1 cellular context compared by ENCODE assay signal in the genomic region with DNA sequence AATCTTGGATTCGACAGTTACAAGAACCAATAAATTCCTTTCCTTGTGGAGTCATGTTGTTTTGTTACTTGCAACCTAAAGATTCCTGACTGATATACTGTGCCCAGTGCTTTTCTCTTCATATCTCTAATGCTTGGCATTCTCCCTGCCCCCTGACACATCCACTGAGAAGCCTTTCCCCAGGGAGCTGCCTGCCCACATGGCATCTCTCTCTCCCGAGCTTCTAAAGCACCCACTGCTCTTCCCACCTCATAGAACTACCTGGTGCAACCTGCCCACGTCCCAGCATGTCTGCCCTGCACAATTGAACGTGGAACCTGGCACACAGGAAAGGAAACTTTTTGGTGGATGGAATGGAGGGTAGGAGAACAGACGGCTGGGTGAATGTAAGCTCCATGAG.
TF ChIP-seq lines count a peak whose summit lies in the region.

No MANE protein-coding gene starts in this region.

TF ChIP-seq in SK-N-SH treated with all-trans-retinoic acid at 6 μM for 48 hours, 23 proteins besides CTCF, POLR2A, EP300 and RAD21 (continued from another document):
- TF ChIP-seq OSR1 (CRISPR knock-in tag; IDR thresholded peaks at IDR 0.05), result no peak
- no peak for TF ChIP-seq ZFP30 (CRISPR knock-in tag; IDR thresholded peaks at IDR 0.05)
- TF ChIP-seq, protein P1, sequence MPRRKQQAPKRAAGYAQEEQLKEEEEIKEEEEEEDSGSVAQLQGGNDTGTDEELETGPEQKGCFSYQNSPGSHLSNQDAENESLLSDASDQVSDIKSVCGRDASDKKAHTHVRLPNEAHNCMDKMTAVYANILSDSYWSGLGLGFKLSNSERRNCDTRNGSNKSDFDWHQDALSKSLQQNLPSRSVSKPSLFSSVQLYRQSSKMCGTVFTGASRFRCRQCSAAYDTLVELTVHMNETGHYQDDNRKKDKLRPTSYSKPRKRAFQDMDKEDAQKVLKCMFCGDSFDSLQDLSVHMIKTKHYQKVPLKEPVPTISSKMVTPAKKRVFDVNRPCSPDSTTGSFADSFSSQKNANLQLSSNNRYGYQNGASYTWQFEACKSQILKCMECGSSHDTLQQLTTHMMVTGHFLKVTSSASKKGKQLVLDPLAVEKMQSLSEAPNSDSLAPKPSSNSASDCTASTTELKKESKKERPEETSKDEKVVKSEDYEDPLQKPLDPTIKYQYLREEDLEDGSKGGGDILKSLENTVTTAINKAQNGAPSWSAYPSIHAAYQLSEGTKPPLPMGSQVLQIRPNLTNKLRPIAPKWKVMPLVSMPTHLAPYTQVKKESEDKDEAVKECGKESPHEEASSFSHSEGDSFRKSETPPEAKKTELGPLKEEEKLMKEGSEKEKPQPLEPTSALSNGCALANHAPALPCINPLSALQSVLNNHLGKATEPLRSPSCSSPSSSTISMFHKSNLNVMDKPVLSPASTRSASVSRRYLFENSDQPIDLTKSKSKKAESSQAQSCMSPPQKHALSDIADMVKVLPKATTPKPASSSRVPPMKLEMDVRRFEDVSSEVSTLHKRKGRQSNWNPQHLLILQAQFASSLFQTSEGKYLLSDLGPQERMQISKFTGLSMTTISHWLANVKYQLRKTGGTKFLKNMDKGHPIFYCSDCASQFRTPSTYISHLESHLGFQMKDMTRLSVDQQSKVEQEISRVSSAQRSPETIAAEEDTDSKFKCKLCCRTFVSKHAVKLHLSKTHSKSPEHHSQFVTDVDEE (CRISPR knock-in tag; IDR thresholded peaks at IDR 0.05), result no peak
- TF ChIP-seq ISL1 (CRISPR knock-in tag; IDR thresholded peaks at IDR 0.05), result no peak
- no peak for TF ChIP-seq BACH2 (CRISPR knock-in tag; IDR thresholded peaks at IDR 0.05; ENCODE audit: borderline replicate concordance)
- TF ChIP-seq ESRRG (CRISPR knock-in tag; IDR thresholded peaks at IDR 0.05), result no peak
- TF ChIP-seq ZC3H10 (CRISPR knock-in tag; IDR thresholded peaks at IDR 0.05), result no peak
- no peak for TF ChIP-seq ZNF8 (CRISPR knock-in tag; IDR thresholded peaks at IDR 0.05)
- TF ChIP-seq ARNTL (CRISPR knock-in tag; IDR thresholded peaks at IDR 0.05; ENCODE audit: borderline replicate concordance, low read depth), result no peak
- TF ChIP-seq, protein P2, sequence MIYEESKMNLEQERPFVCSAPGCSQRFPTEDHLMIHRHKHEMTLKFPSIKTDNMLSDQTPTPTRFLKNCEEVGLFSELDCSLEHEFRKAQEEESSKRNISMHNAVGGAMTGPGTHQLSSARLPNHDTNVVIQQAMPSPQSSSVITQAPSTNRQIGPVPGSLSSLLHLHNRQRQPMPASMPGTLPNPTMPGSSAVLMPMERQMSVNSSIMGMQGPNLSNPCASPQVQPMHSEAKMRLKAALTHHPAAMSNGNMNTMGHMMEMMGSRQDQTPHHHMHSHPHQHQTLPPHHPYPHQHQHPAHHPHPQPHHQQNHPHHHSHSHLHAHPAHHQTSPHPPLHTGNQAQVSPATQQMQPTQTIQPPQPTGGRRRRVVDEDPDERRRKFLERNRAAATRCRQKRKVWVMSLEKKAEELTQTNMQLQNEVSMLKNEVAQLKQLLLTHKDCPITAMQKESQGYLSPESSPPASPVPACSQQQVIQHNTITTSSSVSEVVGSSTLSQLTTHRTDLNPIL (CRISPR knock-in tag; IDR thresholded peaks at IDR 0.05; ENCODE audit: low read depth), result no peak
- no peak for TF ChIP-seq RARB (CRISPR knock-in tag; IDR thresholded peaks at IDR 0.05)
